16 cellular contexts compared by ENCODE assay signal in genomic region chr2:95329891-95330822, GRCh38. TPM values are rescaled to one million over a fixed set of nuclear protein-coding genes. Genes with fewer than 3 reads are reported as not detected.
DNase-seq lines count a peak whose midpoint lies in the region; ATAC-seq and TF ChIP-seq lines count a peak whose summit lies in the region.
"Had no signal": no experiment of that assay in that cellular context is flagged by ENCODE, and none has a peak within 500 bp of the region (broad histone marks: within the 10 kb centered on the region; RNA-seq: fewer than 3 reads in every experiment).

No MANE protein-coding gene starts in this region.

- peak overlapping the region; percentile 46 for H3K27ac Mint-ChIP-seq in Calu3 (ENCODE audit: unreplicated experiment)
- H3K27ac Mint-ChIP-seq: progenitor cell of endocrine pancreas had no signal

- CTCF ChIA-PET in Calu3 (lab: Charles Lee), result interaction anchor here (1.3 kb wide), 1 partner anchor 98 kb away, joined by 3 read pairs; no protein-coding TSS in a partner anchor

- H3K4me1 Mint-ChIP-seq in Calu3 (ENCODE audit: low read depth, unreplicated experiment), result peaks cover 19% of the 10 kb centered on the region
- H3K4me1 Mint-ChIP-seq: central memory CD8-positive, alpha-beta T cell had no signal

- no peak overlapping the region for H3K4me3 Mint-ChIP-seq in Calu3 (ENCODE audit: low read depth, unreplicated experiment)
- H3K4me3 Mint-ChIP-seq: central memory CD8-positive, alpha-beta T cell had no signal

- H3K9me3 Mint-ChIP-seq in Calu3 (ENCODE audit: low read depth, unreplicated experiment), result peaks cover 8% of the 10 kb centered on the region
- H3K9me3 Mint-ChIP-seq: central memory CD8-positive, alpha-beta T cell had no signal

- no TSS peak for BruUV-seq in Calu3 (replicated peaks; lab: Mats Ljungman, UMichigan)

- no peak overlapping the region for H3K27ac ChIP-seq in caudate nucleus (ENCODE audit: low read depth, low read length)

- intact Hi-C loops in Calu3 (cut with micrococcal nuclease; ENCODE audit: unreplicated experiment), result no loop called here

- TF ChIP-seq CTCF in Calu3 (IDR thresholded peaks at IDR 0.05; ENCODE audit: unreplicated experiment), result no peak
- no peak for TF ChIP-seq CTCF in GM13976 (IDR thresholded peaks at IDR 0.05; ENCODE audit: borderline replicate concordance, control extremely low read depth, extremely low read depth, insufficient read depth, missing control alignments)

- DNase-seq in Calu3, result peak; percentile 53
- peak; percentile 26 for DNase-seq in M059J (ENCODE audit: low read depth)
- peak in 31 of 61 donors; percentile 11 to 65 (median 31) for DNase-seq in caudate nucleus (lab: John Stamatoyannopoulos, UW)
- DNase-seq in midbrain (lab: John Stamatoyannopoulos, UW), result peak; percentile 34
- no peak for DNase-seq in GM13976 (ENCODE audit: low spot score)
- DNase-seq in effector CD8-positive, alpha-beta T cell (lab: John Stamatoyannopoulos, UW), result no peak
- DNase-seq in HCEC 1CT, result no peak
- DNase-seq: activated CD8-positive, alpha-beta memory T cell treated with anti-CD3 and anti-CD28 coated beads, Interleukin-2, amount 50 U/mL, for 4 hours; activated naive CD4-positive, alpha-beta T cell treated with anti-CD3 and anti-CD28 coated beads, Interleukin-2, amount 50 U/mL, for 16 hours; NCI-H2107; NK-92 treated with Interleukin-12 subunit alpha and Interleukin-12 subunit beta, amount 100 ng/mL, for 24 hours; SW 1271; trophoblast cell had no signal

- no peak for ATAC-seq in GM19452 (IDR thresholded peaks at IDR 0.05; ENCODE audit: unreplicated experiment)

- peaks cover 7% of the 10 kb centered on the region for H3K36me3 Mint-ChIP-seq in Calu3 (ENCODE audit: insufficient read depth, unreplicated experiment)

- in situ Hi-C loops in GM13976 (cut with MboI; ENCODE audit: low sequenced_read_pairs, unreplicated experiment), result no loop called here

- peaks cover 13% of the 10 kb centered on the region for H3K27me3 Mint-ChIP-seq in Calu3 (ENCODE audit: unreplicated experiment)
- H3K27me3 Mint-ChIP-seq: central memory CD8-positive, alpha-beta T cell had no signal

RNA-seq across cellular contexts. Expression of gene KCNIP3, which starts 33.0 kb away (rescaled TPM):
- total RNA-seq in Calu3 (2022), result 1.1 and 2.1 TPM in 2 replicates
- 3.3 and 5.8 TPM in 2 replicates for total RNA-seq in M059J (2014; rRNA removed; shearing (Covaris generic))

RNA-seq across cellular contexts. Expression of gene PROM2, which starts 55.9 kb away (rescaled TPM):
- total RNA-seq in Calu3 (2022), result 24.7 and 29.9 TPM in 2 replicates
- total RNA-seq in M059J (2014; rRNA removed; shearing (Covaris generic)), result 2.9 and 3.6 TPM in 2 replicates

Comparison
In these comparisons a context has a peak if more than half of its experiments do, and no peak if none do; other contexts are left out.
1. DNase-seq: peak in Calu3 (single experiment), M059J (single experiment), caudate nucleus (31 of 61) and midbrain (single experiment); none in GM13976 (single experiment), effector CD8-positive, alpha-beta T cell (single experiment) and HCEC 1CT (single experiment).